ENCODE assay signal across 11 cellular contexts in genomic region chr1:59703226-59703917, GRCh38.
A peak's percentile ranks its signal among the peaks of the same experiment; 100 is the strongest.
DNase-seq lines count a peak whose midpoint lies in the region; ATAC-seq and TF ChIP-seq lines count a peak whose summit lies in the region.
"Had no signal": no experiment of that assay in that cellular context is flagged by ENCODE, and none has a peak within 500 bp of the region (broad histone marks: within the 10 kb centered on the region; RNA-seq: fewer than 3 reads in every experiment).

No MANE protein-coding gene starts in this region.

- H3K36me3 ChIP-seq in ACC112 (ENCODE audit: insufficient read depth, low read length) = no peaks in the 10 kb centered on the region
- H3K36me3 ChIP-seq in Karpas-422 (ENCODE audit: insufficient read depth, low read length) = no peaks in the 10 kb centered on the region

- ATAC-seq in stimulated activated naive CD8-positive, alpha-beta T cell treated with anti-CD3 and anti-CD28 coated beads, Interleukin-15, Interleukin-2, amounts not matched to agents 100 U/mL and 50 U/mL, for 24 hours = no peak
- no peak for ATAC-seq in HG02759 (IDR thresholded peaks at IDR 0.05; ENCODE audit: unreplicated experiment)

- H3K9me3 ChIP-seq in Karpas-422 (ENCODE audit: low read length) = no peaks in the 10 kb centered on the region

- H3K27ac ChIP-seq in ACC112 (ENCODE audit: low read depth, low read length) (peak overlapping the region; percentile 58), Karpas-422 (ENCODE audit: low read length) (no peak overlapping the region)

- H3K79me2 ChIP-seq in ACC112 (ENCODE audit: control insufficient read depth, insufficient read depth, low read length, unreplicated experiment) (no peaks in the 10 kb centered on the region), Karpas-422 (ENCODE audit: low read length) (no peaks in the 10 kb centered on the region)

- no peaks in the 10 kb centered on the region for H3K36me3 Mint-ChIP-seq in osteocyte (ENCODE audit: unreplicated experiment)

- peak overlapping the region; percentile 48 for H3K27ac Mint-ChIP-seq in osteocyte (ENCODE audit: unreplicated experiment)

- no peak overlapping the region for H2AFZ ChIP-seq in ACC112 (ENCODE audit: low read length, unreplicated experiment)
- H2AFZ ChIP-seq in Karpas-422 (ENCODE audit: low read length) = no peak overlapping the region

- no peaks in the 10 kb centered on the region for H3K9me2 ChIP-seq in Karpas-422 (replicated peaks; ENCODE audit: insufficient read depth, low read length)

- H3K4me1 ChIP-seq in ACC112 (ENCODE audit: control insufficient read depth, insufficient read depth, low read length, unreplicated experiment) (peaks cover 71% of the 10 kb centered on the region), Karpas-422 (ENCODE audit: low read length) (no peaks in the 10 kb centered on the region)

- H3K4me3 ChIP-seq in ACC112 (ENCODE audit: low read depth, low read length) = peak overlapping the region; percentile 16; the same call in 1 of the 2 replicates
- no peak overlapping the region for H3K4me3 ChIP-seq in Karpas-422 (ENCODE audit: low read length)

- no peak overlapping the region for H3K4me3 Mint-ChIP-seq in osteocyte (ENCODE audit: unreplicated experiment)

- no peak for TF ChIP-seq CTCF in osteocyte (IDR thresholded peaks at IDR 0.05)

- H3K9ac ChIP-seq in Karpas-422 (ENCODE audit: low read length) = no peak overlapping the region

- no peaks in the 10 kb centered on the region for H3K27me3 Mint-ChIP-seq in osteocyte (ENCODE audit: unreplicated experiment)

- peaks cover 59% of the 10 kb centered on the region for H3K4me1 Mint-ChIP-seq in osteocyte (ENCODE audit: unreplicated experiment)

- no peaks in the 10 kb centered on the region for H4K20me1 ChIP-seq in Karpas-422 (ENCODE audit: insufficient read depth, low read depth, low read length)

- H3K9me3 Mint-ChIP-seq in osteocyte (ENCODE audit: unreplicated experiment) = no peaks in the 10 kb centered on the region

- no peak overlapping the region for H3K4me2 ChIP-seq in Karpas-422 (ENCODE audit: low read depth, low read length, poor library complexity, severe bottlenecking)

- H3K27me3 ChIP-seq in ACC112 (ENCODE audit: insufficient read depth, low read length) = no peaks in the 10 kb centered on the region
- H3K27me3 ChIP-seq in Karpas-422 (ENCODE audit: low read length) = no peaks in the 10 kb centered on the region

- DNase-seq in RPMI7951 (ENCODE audit: low read depth) = peak; percentile 60
- DNase-seq in fibroblast of gingiva (ENCODE audit: low read depth) = peak; percentile 70
- DNase-seq in osteocyte (ENCODE audit: extremely low spot score, unreplicated experiment) = no peak
- DNase-seq in Karpas-422 = no peak
- DNase-seq in 8988T = no peak
- no peak for DNase-seq in stimulated activated naive CD8-positive, alpha-beta T cell treated with anti-CD3 and anti-CD28 coated beads, Interleukin-15, Interleukin-2, amounts not matched to agents 100 U/mL and 50 U/mL, for 24 hours
- DNase-seq: activated CD4-positive, alpha-beta T cell treated with anti-CD3 and anti-CD28 coated beads for 4 hours; DND-41; NCI-H82 had no signal

Comparison
In these comparisons a context has a peak if more than half of its experiments do, and no peak if none do; other contexts are left out.
1. DNase-seq: peak in RPMI7951 (single experiment) and fibroblast of gingiva (single experiment); none in osteocyte (single experiment), Karpas-422 (single experiment), 8988T (single experiment) and stimulated activated naive CD8-positive, alpha-beta T cell treated with anti-CD3 and anti-CD28 coated beads, Interleukin-15, Interleukin-2, amounts not matched to agents 100 U/mL and 50 U/mL, for 24 hours (single experiment).